9 cellular contexts compared by ENCODE assay signal in genomic region chr11:119585038-119585666, GRCh38.
DNase-seq lines count a peak whose midpoint lies in the region; ATAC-seq and TF ChIP-seq lines count a peak whose summit lies in the region.
"Had no signal": no experiment of that assay in that cellular context is flagged by ENCODE, and none has a peak within 500 bp of the region (broad histone marks: within the 10 kb centered on the region; RNA-seq: fewer than 3 reads in every experiment).

No MANE protein-coding gene starts in this region.

- peaks cover 80% of the 10 kb centered on the region for H3K27me3 Mint-ChIP-seq in stimulated activated naive CD8-positive, alpha-beta T cell treated with anti-CD3 and anti-CD28 coated beads, Interleukin-15, amount 100 ng/mL, for 72 hours

- intact Hi-C loops in ascending aorta (cut with DNase I): no loop called here

- no peaks in the 10 kb centered on the region for H3K9me3 Mint-ChIP-seq in stimulated activated naive CD8-positive, alpha-beta T cell treated with anti-CD3 and anti-CD28 coated beads, Interleukin-15, amount 100 ng/mL, for 72 hours

- peak; percentile 9 for ATAC-seq in stimulated activated naive CD8-positive, alpha-beta T cell treated with anti-CD3 and anti-CD28 coated beads, Interleukin-15, amount 100 ng/mL, for 72 hours
- ATAC-seq in GM21717 (IDR thresholded peaks at IDR 0.05; ENCODE audit: unreplicated experiment): no peak
- ATAC-seq in GM18517 (IDR thresholded peaks at IDR 0.05; ENCODE audit: unreplicated experiment): no peak

- peak overlapping the region; percentile 31 to 43 for H3K4me3 Mint-ChIP-seq in stimulated activated naive CD8-positive, alpha-beta T cell treated with anti-CD3 and anti-CD28 coated beads, Interleukin-15, amount 100 ng/mL, for 72 hours

- H3K36me3 ChIP-seq in ascending aorta: no peaks in the 10 kb centered on the region

- H3K4me1 Mint-ChIP-seq in stimulated activated naive CD8-positive, alpha-beta T cell treated with anti-CD3 and anti-CD28 coated beads, Interleukin-15, amount 100 ng/mL, for 72 hours: peaks cover 12% of the 10 kb centered on the region

- no peak overlapping the region for H3K27ac ChIP-seq in ascending aorta
- H3K27ac ChIP-seq: KMS-11 had no signal

- no peaks in the 10 kb centered on the region for H3K9me3 ChIP-seq in ascending aorta

- H3K4me1 ChIP-seq in ascending aorta: peaks cover 6 to 7% of the 10 kb centered on the region in 2 donors

- H3K27ac Mint-ChIP-seq in stimulated activated naive CD8-positive, alpha-beta T cell treated with anti-CD3 and anti-CD28 coated beads, Interleukin-15, amount 100 ng/mL, for 72 hours: no peak overlapping the region

- peak overlapping the region; percentile 51 to 70 for H3K4me3 ChIP-seq in ascending aorta

- TF ChIP-seq CTCF in ascending aorta (IDR thresholded peaks at IDR 0.05): no peak

- peak; percentile 48 for DNase-seq in NCI-H1092 (lab: John Stamatoyannopoulos, UW)
- DNase-seq in ascending aorta (ENCODE audit: low spot score in 2 of 2): peak in 1 of 2 donors; percentile 58
- peak; percentile 76 for DNase-seq in iPS-NIHi7 (ENCODE audit: extremely low spot score)
- no peak for DNase-seq in stimulated activated naive CD8-positive, alpha-beta T cell treated with anti-CD3 and anti-CD28 coated beads, Interleukin-15, amount 100 ng/mL, for 72 hours
- DNase-seq in HUDEP-2 (lab: John Stamatoyannopoulos, UW; ENCODE audit: unreplicated experiment in 76 of 76): no peak
- DNase-seq in NK-92 treated with Interleukin-12 subunit alpha and Interleukin-12 subunit beta, amount 100 ng/mL, for 24 hours (lab: John Stamatoyannopoulos, UW): no peak

- H3K27me3 ChIP-seq in ascending aorta: no peaks in the 10 kb centered on the region

Comparison
In these comparisons a context has a peak if more than half of its experiments do, and no peak if none do; other contexts are left out.
1. DNase-seq: peak in NCI-H1092 (single experiment) and iPS-NIHi7 (single experiment); none in stimulated activated naive CD8-positive, alpha-beta T cell treated with anti-CD3 and anti-CD28 coated beads, Interleukin-15, amount 100 ng/mL, for 72 hours (0 of 2), HUDEP-2 (0 of 76) and NK-92 treated with Interleukin-12 subunit alpha and Interleukin-12 subunit beta, amount 100 ng/mL, for 24 hours (single experiment).